In genomic region chr5:138454121-138454520, GRCh38 we compare ENCODE assay signal across 23 cellular contexts. TPM values are rescaled to one million over a fixed set of nuclear protein-coding genes. Genes with fewer than 3 reads are reported as not detected.
DNase-seq lines count a peak whose midpoint lies in the region; ATAC-seq and TF ChIP-seq lines count a peak whose summit lies in the region.
"Had no signal": no experiment of that assay in that cellular context is flagged by ENCODE, and none has a peak within 500 bp of the region (broad histone marks: within the 10 kb centered on the region; RNA-seq: fewer than 3 reads in every experiment).

No MANE protein-coding gene starts in this region.

- no peak overlapping the region for H3K27ac Mint-ChIP-seq in osteocyte (ENCODE audit: unreplicated experiment)
- H3K27ac Mint-ChIP-seq: CD4-positive, CD25-positive, alpha-beta regulatory T cell; GM23338; HFFc6 had no signal

- no peak overlapping the region for H3K4me3 ChIP-seq in RWPE2 (ENCODE audit: severe bottlenecking)
- H3K4me3 ChIP-seq: GM12878, GM23338 had no signal

- H3K9me3 ChIP-seq in RWPE2 (ENCODE audit: severe bottlenecking) = no peaks in the 10 kb centered on the region
- H3K9me3 ChIP-seq: BE2C had no signal

- peak; percentile 61 for DNase-seq in RWPE2 (ENCODE audit: low spot score)
- DNase-seq in osteocyte (ENCODE audit: extremely low spot score, unreplicated experiment) = peak; percentile 82
- DNase-seq in NCI-H774 (lab: John Stamatoyannopoulos, UW) = no peak
- no peak for DNase-seq in GM19238 (ENCODE audit: insufficient read length, low spot score)
- DNase-seq in Kasumi-1 (lab: John Stamatoyannopoulos, UW) = no peak
- no peak for DNase-seq in NCI-H187 (lab: John Stamatoyannopoulos, UW)
- DNase-seq: ACHN; BE2C; C1 segment of cervical spinal cord; CD4-positive, CD25-positive, alpha-beta regulatory T cell; CD8-positive, alpha-beta memory T cell; COR-L47; DMS 273 treated with DMSO at 0.1 percent for 48 hours; DMS53; DND-41; EL; HFFc6 had no signal

- no peaks in the 10 kb centered on the region for H3K9me3 Mint-ChIP-seq in osteocyte (ENCODE audit: unreplicated experiment)
- H3K9me3 Mint-ChIP-seq: CD4-positive, CD25-positive, alpha-beta regulatory T cell; CD8-positive, alpha-beta memory T cell; GM23338; HFFc6 had no signal

- no peaks in the 10 kb centered on the region for H3K36me3 ChIP-seq in RWPE2 (ENCODE audit: low read depth)
- H3K36me3 ChIP-seq: BE2C had no signal

- ATAC-seq in RWPE2 (ENCODE audit: low read depth) = no peak
- ATAC-seq: GM12878, GM23338, HCT116 had no signal

- H3K27ac ChIP-seq in RWPE2 (ENCODE audit: poor library complexity, severe bottlenecking) (no peak overlapping the region), cingulate gyrus (ENCODE audit: low read depth, low read length) (peak overlapping the region; percentile 84), temporal lobe (ENCODE audit: low read depth, low read length) (peak overlapping the region; percentile 14)
- H3K27ac ChIP-seq: HL-60 had no signal

- no peaks in the 10 kb centered on the region for H3K27me3 ChIP-seq in RWPE2 (ENCODE audit: insufficient read depth, poor library complexity, severe bottlenecking)
- H3K27me3 ChIP-seq: BE2C had no signal

- no peaks in the 10 kb centered on the region for H3K4me1 ChIP-seq in RWPE2 (ENCODE audit: insufficient read depth, poor library complexity, severe bottlenecking)

- TF ChIP-seq CTCF in RWPE2 (IDR thresholded peaks at IDR 0.05; ENCODE audit: poor library complexity, severe bottlenecking) (no peak), osteocyte (IDR thresholded peaks at IDR 0.05) (no peak)

- no peak overlapping the region for H3K4me3 Mint-ChIP-seq in osteocyte (ENCODE audit: unreplicated experiment)
- H3K4me3 Mint-ChIP-seq: CD4-positive, CD25-positive, alpha-beta regulatory T cell; CD8-positive, alpha-beta memory T cell; GM23338; HFFc6 had no signal

- no peaks in the 10 kb centered on the region for H3K36me3 Mint-ChIP-seq in osteocyte (ENCODE audit: unreplicated experiment)
- H3K36me3 Mint-ChIP-seq: CD8-positive, alpha-beta memory T cell had no signal

- peaks cover 10% of the 10 kb centered on the region for H3K4me1 Mint-ChIP-seq in osteocyte (ENCODE audit: unreplicated experiment)

- H3K27me3 Mint-ChIP-seq in osteocyte (ENCODE audit: unreplicated experiment) = peaks cover 3% of the 10 kb centered on the region
- H3K27me3 Mint-ChIP-seq: CD8-positive, alpha-beta memory T cell had no signal

RNA-seq across cellular contexts. Expression of gene EGR1, which starts 11.2 kb away (rescaled TPM):
- total RNA-seq in osteocyte (219 and 415 TPM in 2 replicates), temporal lobe (3.2 TPM)

RNA-seq across cellular contexts. Expression of gene REEP2, which starts 15.3 kb away (rescaled TPM):
- total RNA-seq in osteocyte = 15.4 and 18.3 TPM in 2 replicates
- 73.5 TPM for total RNA-seq in temporal lobe
- total RNA-seq: CD4-positive, CD25-positive, alpha-beta regulatory T cell had no signal

Comparison
In these comparisons a context has a peak if more than half of its experiments do, and no peak if none do; other contexts are left out.
1. DNase-seq: peak in RWPE2 (single experiment) and osteocyte (single experiment); none in NCI-H774 (single experiment), GM19238 (single experiment), Kasumi-1 (0 of 2) and NCI-H187 (0 of 2).
2. RNA of gene EGR1, which starts 11.2 kb away (total RNA-seq): 219 to 415 TPM in osteocyte; 3.2 TPM in temporal lobe (single experiment); every median in the first group is over 10 times any median in the second.